In genomic region chr2:191555092-191555742, GRCh38 we compare ENCODE assay signal across 9 cellular contexts.
DNase-seq lines count a peak whose midpoint lies in the region; ATAC-seq and TF ChIP-seq lines count a peak whose summit lies in the region.
"Had no signal": no experiment of that assay in that cellular context is flagged by ENCODE, and none has a peak within 500 bp of the region (broad histone marks: within the 10 kb centered on the region; RNA-seq: fewer than 3 reads in every experiment).

No MANE protein-coding gene starts in this region.

- no peaks in the 10 kb centered on the region for H3K9me3 Mint-ChIP-seq in CD4-positive, CD25-positive, alpha-beta regulatory T cell

- no peak overlapping the region for H3K4me3 Mint-ChIP-seq in CD4-positive, CD25-positive, alpha-beta regulatory T cell
- H3K4me3 Mint-ChIP-seq: activated naive CD8-positive, alpha-beta T cell had no signal

- peaks cover 3% of the 10 kb centered on the region for H3K27me3 ChIP-seq in CD4-positive, CD25-positive, alpha-beta regulatory T cell (ENCODE audit: control insufficient read depth, insufficient read depth, low read length)
- H3K27me3 ChIP-seq in colonic mucosa, result no peaks in the 10 kb centered on the region
- H3K27me3 ChIP-seq in left lung, result no peaks in the 10 kb centered on the region

- H3K27me3 Mint-ChIP-seq in CD4-positive, CD25-positive, alpha-beta regulatory T cell, result peaks cover 38% of the 10 kb centered on the region

- H3K4me3 ChIP-seq in CD4-positive, CD25-positive, alpha-beta regulatory T cell (ENCODE audit: low read depth, low read length), result no peak overlapping the region
- H3K4me3 ChIP-seq in colonic mucosa (no peak overlapping the region), left lung (no peak overlapping the region)

- H3K27ac Mint-ChIP-seq in CD4-positive, CD25-positive, alpha-beta regulatory T cell, result no peak overlapping the region
- H3K27ac Mint-ChIP-seq: activated naive CD8-positive, alpha-beta T cell had no signal

- no peaks in the 10 kb centered on the region for H3K4me1 ChIP-seq in CD4-positive, CD25-positive, alpha-beta regulatory T cell (ENCODE audit: control insufficient read depth, insufficient read depth, low read length, poor library complexity, severe bottlenecking)
- H3K4me1 ChIP-seq in colonic mucosa, result no peaks in the 10 kb centered on the region
- peaks cover 0 to 9% of the 10 kb centered on the region in 2 donors for H3K4me1 ChIP-seq in left lung

- TF ChIP-seq CTCF in colonic mucosa (IDR thresholded peaks at IDR 0.05) (peak; percentile 59), left lung (IDR thresholded peaks at IDR 0.05) (peak; percentile 65 to 77)

- intact Hi-C loops in colonic mucosa (cut with DNase I), result loop anchor here (10.0 kb wide), 1 partner anchor 260 kb away; no protein-coding TSS in a partner anchor
- intact Hi-C loops in left lung (cut with DNase I), result loop anchor here in 1 of 2 donors (10.0 kb wide), 1 partner anchor 610 kb away; no protein-coding TSS in a partner anchor

- no peak overlapping the region for H3K27ac ChIP-seq in CD4-positive, CD25-positive, alpha-beta regulatory T cell (ENCODE audit: insufficient read depth, low read length, poor library complexity, severe bottlenecking)
- no peak overlapping the region for H3K27ac ChIP-seq in colonic mucosa
- H3K27ac ChIP-seq in left lung, result no peak overlapping the region

- DNase-seq in CD4-positive, CD25-positive, alpha-beta regulatory T cell, result peak; percentile 64 to 82 (median 72)
- DNase-seq in NCI-H446 treated with DMSO at 0.1 percent for 48 hours (lab: John Stamatoyannopoulos, UW), result peak; percentile 61
- DNase-seq in activated CD4-positive, alpha-beta T cell treated with anti-CD3 and anti-CD28 coated beads for 24 hours (ENCODE audit: low read depth in 2 of 2), result peak; percentile 79 to 81
- DNase-seq in colonic mucosa, result peak; percentile 93
- peak in 1 of 2 donors; percentile 78 for DNase-seq in left lung
- DNase-seq in stimulated activated CD4-positive, alpha-beta T cell treated with anti-CD3 and anti-CD28 coated beads, Interleukin-4, amount 100 ng/mL, for 48 hours (ENCODE audit: low read depth in 2 of 2), result peak; percentile 68 to 84

- H3K9ac ChIP-seq in colonic mucosa (ENCODE audit: low read depth in 2 of 2, low read length in 2 of 2), result no peak overlapping the region

- peaks cover 0 to 6% (median 3%) of the 10 kb centered on the region in 4 donors for H3K4me1 Mint-ChIP-seq in CD4-positive, CD25-positive, alpha-beta regulatory T cell

- H3K36me3 ChIP-seq in CD4-positive, CD25-positive, alpha-beta regulatory T cell (ENCODE audit: control insufficient read depth, insufficient read depth, low read length), result no peaks in the 10 kb centered on the region
- no peaks in the 10 kb centered on the region for H3K36me3 ChIP-seq in colonic mucosa
- H3K36me3 ChIP-seq in left lung, result no peaks in the 10 kb centered on the region

- no peaks in the 10 kb centered on the region for H3K9me3 ChIP-seq in CD4-positive, CD25-positive, alpha-beta regulatory T cell (ENCODE audit: control insufficient read depth in 2 of 2, low read length in 2 of 2)
- H3K9me3 ChIP-seq in colonic mucosa (no peaks in the 10 kb centered on the region), left lung (no peaks in the 10 kb centered on the region)

- H3K36me3 Mint-ChIP-seq in CD4-positive, CD25-positive, alpha-beta regulatory T cell, result no peaks in the 10 kb centered on the region
- H3K36me3 Mint-ChIP-seq: activated naive CD8-positive, alpha-beta T cell had no signal

- ATAC-seq in CD4-positive, CD25-positive, alpha-beta regulatory T cell (ENCODE audit: low read depth in 2 of 2), result peak; percentile 71 to 80
- ATAC-seq in GM19328 (IDR thresholded peaks at IDR 0.05; ENCODE audit: unreplicated experiment) (peak; percentile 93), HG03378 (IDR thresholded peaks at IDR 0.05; ENCODE audit: unreplicated experiment) (peak; percentile 96), left lung (peak; percentile 97)
